ENCODE assay signal across 22 cellular contexts in the genomic region with DNA sequence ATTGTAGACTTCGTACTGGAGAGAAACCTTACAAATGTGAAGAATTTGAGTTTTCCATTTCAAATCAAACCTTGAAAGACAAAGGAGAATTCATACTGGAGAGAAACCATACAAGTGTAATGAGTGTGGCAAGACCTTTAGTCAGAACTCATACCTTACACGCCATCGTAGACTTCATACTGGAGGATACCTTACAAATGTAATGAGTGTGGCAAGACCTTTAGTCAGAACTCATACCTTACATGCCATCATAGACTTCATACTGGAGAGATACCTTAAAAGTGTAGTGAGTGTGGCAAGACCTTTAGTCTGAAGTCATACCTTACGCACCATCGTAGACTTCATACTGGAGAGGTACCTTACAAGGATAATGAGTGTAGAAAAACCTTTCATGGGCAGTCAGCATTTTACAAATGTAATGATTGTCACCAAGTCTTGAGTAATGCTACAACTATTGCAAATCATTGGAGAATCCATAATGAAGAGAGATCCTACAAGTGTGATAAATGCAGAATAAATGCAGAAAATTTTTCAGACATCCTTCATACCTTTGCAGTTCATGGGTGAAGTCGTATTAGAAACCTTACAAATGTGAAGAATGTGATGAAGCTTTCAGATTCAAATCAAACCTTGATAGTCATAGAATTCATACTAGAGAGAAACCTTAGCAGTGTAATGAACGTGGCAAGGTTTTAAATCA. TPM values are rescaled to one million over a fixed set of nuclear protein-coding genes. Genes with fewer than 3 reads are reported as not detected.
DNase-seq lines count a peak whose midpoint lies in the region; ATAC-seq and TF ChIP-seq lines count a peak whose summit lies in the region.
"Had no signal": no experiment of that assay in that cellular context is flagged by ENCODE, and none has a peak within 500 bp of the region (broad histone marks: within the 10 kb centered on the region; RNA-seq: fewer than 3 reads in every experiment).

No MANE protein-coding gene starts in this region.

- H2AFZ ChIP-seq in hepatocyte, result no peak overlapping the region

- TF ChIP-seq POLR2A in right lobe of liver (IDR thresholded peaks at IDR 0.05), result no peak

- no peak for DNase-seq in right lobe of liver
- no peak for DNase-seq in adipocyte (ENCODE audit: low read depth)
- DNase-seq in endothelial cell (ENCODE audit: low spot score), result no peak
- no peak for DNase-seq in hepatocyte (ENCODE audit: low spot score)
- no peak for DNase-seq in HPDE6-E6E7 (ENCODE audit: extremely low spot score)
- DNase-seq: AML-193; CD4-positive, alpha-beta memory T cell; DMS 273 treated with DMSO at 0.1 percent for 48 hours; DMS53; DND-41; EL; GOT3; H9; IMR-90; KBM-7 had no signal

- H3K4me2 ChIP-seq in hepatocyte, result no peak overlapping the region
- H3K4me2 ChIP-seq: A549 had no signal

- no peak overlapping the region for H3K9ac ChIP-seq in liver (ENCODE audit: low read depth in 1 of 2, low read length in 2 of 2)
- no peak overlapping the region for H3K9ac ChIP-seq in adipocyte (ENCODE audit: low read length)
- no peak overlapping the region for H3K9ac ChIP-seq in subcutaneous abdominal adipose tissue (ENCODE audit: low read length in 5 of 5)

- H3K27me3 Mint-ChIP-seq in endothelial cell (ENCODE audit: unreplicated experiment), result no peaks in the 10 kb centered on the region
- H3K27me3 Mint-ChIP-seq: CD4-positive, alpha-beta memory T cell had no signal

- no peak overlapping the region for H3K27ac Mint-ChIP-seq in endothelial cell (ENCODE audit: unreplicated experiment)
- H3K27ac Mint-ChIP-seq: CD14-positive monocyte; CD4-positive, alpha-beta memory T cell; H9 had no signal

- intact Hi-C loops in right lobe of liver (cut with DNase I), result no loop called here

- peaks cover 5 to 36% (median 23%) of the 10 kb centered on the region in 4 donors for H3K36me3 ChIP-seq in liver (ENCODE audit: control insufficient read depth in 4 of 4, insufficient read depth in 3 of 4, low read depth in 1 of 4, low read length in 3 of 4)
- peaks cover 0 to 21% (median 10%) of the 10 kb centered on the region in 4 donors for H3K36me3 ChIP-seq in right lobe of liver
- H3K36me3 ChIP-seq in adipocyte (ENCODE audit: control insufficient read depth, insufficient read depth, low read length, severe bottlenecking), result peaks cover 75% of the 10 kb centered on the region
- H3K36me3 ChIP-seq in subcutaneous abdominal adipose tissue (ENCODE audit: control insufficient read depth in 5 of 5, insufficient read depth in 5 of 5, low read length in 5 of 5), result peaks cover 19 to 33% (median 28%) of the 10 kb centered on the region in 5 donors
- peaks cover 18% of the 10 kb centered on the region for H3K36me3 ChIP-seq in hepatocyte (replicated peaks; ENCODE audit: insufficient read depth, low read depth)

- H4K20me1 ChIP-seq in hepatocyte (ENCODE audit: insufficient read depth, poor library complexity, severe bottlenecking), result no peaks in the 10 kb centered on the region

- H3K9me3 ChIP-seq in liver (ENCODE audit: control insufficient read depth in 4 of 4, low read length in 3 of 4) (peaks cover 25 to 65% (median 52%) of the 10 kb centered on the region in 4 donors), right lobe of liver (peaks cover 0 to 49% (median 22%) of the 10 kb centered on the region in 4 donors), adipocyte (ENCODE audit: control insufficient read depth, low read length) (peaks cover 84% of the 10 kb centered on the region), subcutaneous abdominal adipose tissue (ENCODE audit: control insufficient read depth in 5 of 5, low read length in 5 of 5) (peaks cover 22 to 71% (median 49%) of the 10 kb centered on the region in 5 donors), hepatocyte (ENCODE audit: low read depth) (peaks cover 46% of the 10 kb centered on the region)

- ATAC-seq in right lobe of liver (no peak), HG03521 (IDR thresholded peaks at IDR 0.05; ENCODE audit: unreplicated experiment) (no peak)
- ATAC-seq: A549 had no signal

- peaks cover 37% of the 10 kb centered on the region for H3K9me3 Mint-ChIP-seq in endothelial cell (ENCODE audit: unreplicated experiment)

- peak overlapping the region; percentile 79 for H3K4me3 Mint-ChIP-seq in endothelial cell (ENCODE audit: unreplicated experiment)
- H3K4me3 Mint-ChIP-seq: CD14-positive monocyte, H9 had no signal

- WGBS in liver, result 85% methylated on average over 7 of the region's 7 CpGs
- 82% methylated on average over 7 of the region's 7 CpGs for WGBS in right lobe of liver (ENCODE audit: insufficient coverage, low coverage, low lambda C conversion rate, missing lambda C conversion rate)
- WGBS in hepatocyte (ENCODE audit: low lambda C conversion rate, missing lambda C conversion rate), result 85% methylated on average over 7 of the region's 7 CpGs

- H3K4me3 ChIP-seq in liver (ENCODE audit: low read depth in 1 of 3, low read length in 3 of 3) (peak overlapping the region in 2 of 3 donors; percentile 38 to 58), right lobe of liver (no peak overlapping the region), adipocyte (ENCODE audit: low read length) (peak overlapping the region; percentile 58), subcutaneous abdominal adipose tissue (ENCODE audit: low read depth in 1 of 5, low read length in 5 of 5) (peak overlapping the region in 3 of 5 donors; percentile 1 to 45 (median 37)), hepatocyte (no peak overlapping the region)
- H3K4me3 ChIP-seq: A549 had no signal

- H3K27me3 ChIP-seq in liver (ENCODE audit: control insufficient read depth in 4 of 4, insufficient read depth in 4 of 4, low read length in 3 of 4) (no peaks in the 10 kb centered on the region), right lobe of liver (no peaks in the 10 kb centered on the region), adipocyte (replicated peaks; ENCODE audit: control insufficient read depth, insufficient read depth, low read length) (no peaks in the 10 kb centered on the region), subcutaneous abdominal adipose tissue (ENCODE audit: control insufficient read depth in 5 of 5, insufficient read depth in 4 of 5, low read length in 5 of 5) (no peaks in the 10 kb centered on the region), hepatocyte (no peaks in the 10 kb centered on the region)

- peaks cover 75% of the 10 kb centered on the region for H3K36me3 Mint-ChIP-seq in endothelial cell (ENCODE audit: low read depth, unreplicated experiment)

- no peak for TF ChIP-seq CTCF in liver (IDR thresholded peaks at IDR 0.05; ENCODE audit: low read depth, low read length, missing input control)
- TF ChIP-seq CTCF in right lobe of liver (IDR thresholded peaks at IDR 0.05), result no peak
- no peak for TF ChIP-seq CTCF in endothelial cell (IDR thresholded peaks at IDR 0.05; ENCODE audit: unreplicated experiment)
- TF ChIP-seq CTCF in hepatocyte (IDR thresholded peaks at IDR 0.05; ENCODE audit: poor library complexity), result no peak

- H3K4me1 ChIP-seq in liver (ENCODE audit: control insufficient read depth in 4 of 4, insufficient read depth in 4 of 4, low read length in 3 of 4) (no peaks in the 10 kb centered on the region), right lobe of liver (no peaks in the 10 kb centered on the region), adipocyte (ENCODE audit: control insufficient read depth, insufficient read depth, low read length) (no peaks in the 10 kb centered on the region), subcutaneous abdominal adipose tissue (ENCODE audit: control insufficient read depth in 5 of 5, insufficient read depth in 5 of 5, low read length in 5 of 5) (no peaks in the 10 kb centered on the region), hepatocyte (ENCODE audit: insufficient read depth) (no peaks in the 10 kb centered on the region)
- H3K4me1 ChIP-seq: A549 had no signal

- no peaks in the 10 kb centered on the region for H3K9me2 ChIP-seq in hepatocyte (replicated peaks; ENCODE audit: insufficient read depth)

- no peaks in the 10 kb centered on the region for H3K79me2 ChIP-seq in hepatocyte

- no peak for TF ChIP-seq RAD21 in liver (IDR thresholded peaks at IDR 0.05)

- H3K27ac ChIP-seq in liver (ENCODE audit: low read depth in 1 of 2, low read length in 2 of 2) (no peak overlapping the region), right lobe of liver (no peak overlapping the region), subcutaneous abdominal adipose tissue (ENCODE audit: low read depth, low read length) (no peak overlapping the region), hepatocyte (no peak overlapping the region)
- H3K27ac ChIP-seq: 22Rv1, A549, HL-60 had no signal

- H3K4me1 Mint-ChIP-seq in endothelial cell (ENCODE audit: unreplicated experiment), result no peaks in the 10 kb centered on the region
- H3K4me1 Mint-ChIP-seq: CD14-positive monocyte; CD4-positive, alpha-beta memory T cell; H9 had no signal

TF ChIP-seq in liver, 16 proteins besides CTCF, POLR2A, EP300 and RAD21 (continues in another document):
- TF ChIP-seq YY1 (IDR thresholded peaks at IDR 0.05), result no peak
- TF ChIP-seq NR2F2 (IDR thresholded peaks at IDR 0.05), result no peak
- TF ChIP-seq HNF4G (IDR thresholded peaks at IDR 0.05), result no peak
- TF ChIP-seq, protein P1, sequence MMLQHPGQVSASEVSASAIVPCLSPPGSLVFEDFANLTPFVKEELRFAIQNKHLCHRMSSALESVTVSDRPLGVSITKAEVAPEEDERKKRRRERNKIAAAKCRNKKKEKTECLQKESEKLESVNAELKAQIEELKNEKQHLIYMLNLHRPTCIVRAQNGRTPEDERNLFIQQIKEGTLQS (IDR thresholded peaks at IDR 0.05), result no peak
- no peak for TF ChIP-seq FOXA1 (IDR thresholded peaks at IDR 0.05)
- TF ChIP-seq EGR1 (IDR thresholded peaks at IDR 0.05; ENCODE audit: low read depth in 2 of 2), result no peak

RNA-seq across cellular contexts. Expression of a gene that starts 14.7 kb away (rescaled TPM):
- total RNA-seq in liver, result 1 to 10 TPM; 8.0 to 8.5 TPM
- 1 to 10 TPM; 1.3 to 2.4 TPM for polyA plus RNA-seq in liver
- total RNA-seq in right lobe of liver, result 1 to 10 TPM; 2.2 to 7.7 (median 3.8) TPM
- total RNA-seq in endothelial cell (ENCODE audit: unreplicated experiment), result 17.8 TPM
- total RNA-seq in hepatocyte, result 16.4 and 24.5 TPM in 2 replicates
- polyA plus RNA-seq in hepatocyte, result 9.3 and 12.7 TPM in 2 replicates

RNA-seq across cellular contexts. Expression of a gene that starts 22.1 kb away (rescaled TPM):
- total RNA-seq in liver (1 to 10 TPM; 6.2 to 6.3 TPM), right lobe of liver (1 to 10 TPM; 2.6 to 4.2 (median 3.4) TPM), endothelial cell (ENCODE audit: unreplicated experiment) (21.9 TPM), hepatocyte (27.7 and 28.1 TPM in 2 replicates)
- polyA plus RNA-seq in liver (1 to 10 TPM; 2.7 to 4.0 TPM), hepatocyte (11.5 and 13.5 TPM in 2 replicates)

RNA-seq across cellular contexts. Expression of a gene that starts 44.1 kb away (rescaled TPM):
- total RNA-seq in liver (1 to 10 TPM; 1.7 to 5.2 TPM), right lobe of liver (1 to 10 TPM; 1.7 to 3.7 (median 2.2) TPM), endothelial cell (ENCODE audit: unreplicated experiment) (8.6 TPM), hepatocyte (12.2 and 14.2 TPM in 2 replicates)
- polyA plus RNA-seq in liver (1 to 10 TPM; 1.1 to 1.2 TPM), hepatocyte (3.8 and 4.5 TPM in 2 replicates)

RNA-seq across cellular contexts. Expression of a gene that starts 57.9 kb away (rescaled TPM):
- total RNA-seq in liver, result 1 to 10 TPM; 1.9 to 4.1 TPM
- under 1 TPM; 0.35 to 0.57 TPM for polyA plus RNA-seq in liver
- 1 to 10 TPM in 4 of 6 experiments, under 1 TPM in 2; 0.74 to 1.6 (median 1.1) TPM for total RNA-seq in right lobe of liver
- 29.9 TPM for total RNA-seq in endothelial cell (ENCODE audit: unreplicated experiment)
- total RNA-seq in hepatocyte, result 7.7 and 8.6 TPM in 2 replicates
- 2.3 and 2.8 TPM in 2 replicates for polyA plus RNA-seq in hepatocyte

Comparison
In these comparisons a context has a peak if more than half of its experiments do, and no peak if none do; other contexts are left out.
1. H3K4me3 ChIP-seq: peak in liver (2 of 3), adipocyte (single experiment) and subcutaneous abdominal adipose tissue (3 of 5); none in right lobe of liver (0 of 3) and hepatocyte (single experiment).